11 cellular contexts compared by ENCODE assay signal in genomic region chr15:50505656-50506055, GRCh38. TPM values are rescaled to one million over a fixed set of nuclear protein-coding genes. Genes with fewer than 3 reads are reported as not detected.
"Had no signal": no experiment of that assay in that cellular context is flagged by ENCODE, and none has a peak within 500 bp of the region (broad histone marks: within the 10 kb centered on the region; RNA-seq: fewer than 3 reads in every experiment).

No MANE protein-coding gene starts in this region.

RNA-seq across cellular contexts. Expression of gene USP50, which starts 40.8 kb away (rescaled TPM):
- total RNA-seq: activated CD4-positive, alpha-beta memory T cell treated with anti-CD3 and anti-CD28 coated beads for 36 hours; activated CD4-positive, alpha-beta T cell treated with anti-CD3 and anti-CD28 coated beads for 36 hours; activated naive CD4-positive, alpha-beta T cell treated with anti-CD3 and anti-CD28 coated beads for 36 hours; activated naive CD4-positive, alpha-beta T cell treated with anti-CD3 and anti-CD28 coated beads, Interleukin-2, amount 50 U/mL, for 72 hours; activated T-cell treated with anti-CD3 and anti-CD28 coated beads, Interleukin-2, amount 50 U/mL, for 4 hours; activated T-helper 1 cell treated with anti-CD3 and anti-CD28 coated beads, Interleukin-12 subunit alpha, Interleukin-12 subunit beta, Interleukin-2, Interleukin-4 antibody, amounts not matched to agents 30 ng/mL and 10 ng/mL and 1 ng/mL, durations not matched to agents 14 hours and 24 hours and 36 hours; body of pancreas; M059J; OCI-LY7; PC-9; SJCRH30 had no signal
